16 cellular contexts compared by ENCODE assay signal in genomic region chr2:217936952-217937351, GRCh38.
A peak's percentile ranks its signal among the peaks of the same experiment; 100 is the strongest.
DNase-seq lines count a peak whose midpoint lies in the region; ATAC-seq and TF ChIP-seq lines count a peak whose summit lies in the region.
"Had no signal": no experiment of that assay in that cellular context is flagged by ENCODE, and none has a peak within 500 bp of the region (broad histone marks: within the 10 kb centered on the region; RNA-seq: fewer than 3 reads in every experiment).

No MANE protein-coding gene starts in this region.

- no peaks in the 10 kb centered on the region for H3K27me3 ChIP-seq in AG04450 (ENCODE audit: control insufficient read depth, insufficient read depth, low read length)
- H3K27me3 ChIP-seq in liver (ENCODE audit: control insufficient read depth in 4 of 4, insufficient read depth in 4 of 4, low read length in 3 of 4): no peaks in the 10 kb centered on the region

- CTCF ChIA-PET in AG04450 (lab: Charles Lee): interaction anchor here (1.0 kb wide), 1 partner anchor 29 kb away, joined by 3 read pairs; no protein-coding TSS in a partner anchor
- CTCF ChIA-PET in activated naive CD4-positive, alpha-beta T cell treated with anti-CD3 and anti-CD28 coated beads for 36 hours (lab: Charles Lee): no interaction called here

- H3K9ac ChIP-seq in liver (ENCODE audit: low read depth in 1 of 2, low read length in 2 of 2): peak overlapping the region in 1 of 2 donors; percentile 7

- intact Hi-C loops in activated naive CD4-positive, alpha-beta T cell treated with anti-CD3 and anti-CD28 coated beads for 36 hours (cut with micrococcal nuclease): no loop called here

- TF ChIP-seq CTCF in AG04450 (IDR thresholded peaks at IDR 0.05; ENCODE audit: low read depth, low read length) (no peak), brain (conservative IDR thresholded peaks at IDR 0.05) (no peak), liver (IDR thresholded peaks at IDR 0.05; ENCODE audit: low read depth, low read length, missing input control) (no peak)

- POLR2A ChIA-PET in AG04450 (lab: Yijun Ruan, JAX): interaction anchor here (0.9 kb wide), 1 partner anchor 29 kb away, joined by 6 read pairs; no protein-coding TSS in a partner anchor

- DNase-seq in AG04450 (ENCODE audit: low read depth, low spot score): no peak
- no peak for DNase-seq in activated naive CD4-positive, alpha-beta T cell treated with anti-CD3 and anti-CD28 coated beads for 36 hours
- DNase-seq in activated effector memory CD4-positive, alpha-beta T cell treated with Interleukin-2 at 50 U/mL for 16 hours: no peak
- DNase-seq: activated CD8-positive, alpha-beta memory T cell treated with anti-CD3 and anti-CD28 coated beads, Interleukin-2, amount 50 U/mL, for 4 hours; amniotic stem cell; MV-4-11; NCI-H510A had no signal

- peaks cover 38 to 100% (median 94%) of the 10 kb centered on the region in 4 donors for H3K4me1 ChIP-seq in liver (ENCODE audit: control insufficient read depth in 4 of 4, insufficient read depth in 4 of 4, low read length in 3 of 4)

- H3K4me1 Mint-ChIP-seq in brain: peaks cover 71% of the 10 kb centered on the region
- H3K4me1 Mint-ChIP-seq in activated naive CD4-positive, alpha-beta T cell treated with anti-CD3 and anti-CD28 coated beads for 36 hours (ENCODE audit: low read depth): no peaks in the 10 kb centered on the region

- WGBS in liver: 56% methylated on average over 10 of the region's 10 CpGs

- H3K36me3 Mint-ChIP-seq in brain: no peaks in the 10 kb centered on the region
- H3K36me3 Mint-ChIP-seq in activated naive CD4-positive, alpha-beta T cell treated with anti-CD3 and anti-CD28 coated beads for 36 hours (ENCODE audit: low read depth): no peaks in the 10 kb centered on the region

- peak overlapping the region in 1 of 5 experiments; percentile 13 for H3K4me3 Mint-ChIP-seq in brain
- H3K4me3 Mint-ChIP-seq in activated naive CD4-positive, alpha-beta T cell treated with anti-CD3 and anti-CD28 coated beads for 36 hours: no peak overlapping the region
- H3K4me3 Mint-ChIP-seq: B cell; neural crest cell; stimulated activated naive CD8-positive, alpha-beta T cell treated with anti-CD3 and anti-CD28 coated beads, Interleukin-15, Interleukin-2, amounts not matched to agents 100 ng/mL and 50 ng/mL, for 24 hours had no signal

- peaks cover 0 to 3% (median 0%) of the 10 kb centered on the region in 5 experiments for H3K9me3 Mint-ChIP-seq in brain
- no peaks in the 10 kb centered on the region for H3K9me3 Mint-ChIP-seq in activated naive CD4-positive, alpha-beta T cell treated with anti-CD3 and anti-CD28 coated beads for 36 hours
- H3K9me3 Mint-ChIP-seq: neural crest cell; stimulated activated naive CD8-positive, alpha-beta T cell treated with anti-CD3 and anti-CD28 coated beads, Interleukin-15, Interleukin-2, amounts not matched to agents 100 ng/mL and 50 ng/mL, for 24 hours had no signal

- H3K9me3 ChIP-seq in AG04450 (ENCODE audit: control insufficient read depth, insufficient read depth, low read length) (no peaks in the 10 kb centered on the region), liver (ENCODE audit: control insufficient read depth in 4 of 4, low read length in 3 of 4) (no peaks in the 10 kb centered on the region)

- H3K36me3 ChIP-seq in liver (ENCODE audit: control insufficient read depth in 4 of 4, insufficient read depth in 3 of 4, low read depth in 1 of 4, low read length in 3 of 4): no peaks in the 10 kb centered on the region

- peak overlapping the region; percentile 65 for H3K27ac ChIP-seq in AG04450 (ENCODE audit: low read depth, low read length)
- peak overlapping the region; percentile 95 to 99 for H3K27ac ChIP-seq in liver (ENCODE audit: low read depth in 1 of 2, low read length in 2 of 2)
- peak overlapping the region in 15 of 21 experiments; percentile 11 to 82 (median 56) for H3K27ac ChIP-seq in skin epidermis
- H3K27ac ChIP-seq: HL-60 had no signal

- H3K27me3 Mint-ChIP-seq in brain: no peaks in the 10 kb centered on the region
- H3K27me3 Mint-ChIP-seq in activated naive CD4-positive, alpha-beta T cell treated with anti-CD3 and anti-CD28 coated beads for 36 hours (ENCODE audit: low read depth): peaks cover 13% of the 10 kb centered on the region

- ATAC-seq in GM21576 (IDR thresholded peaks at IDR 0.05; ENCODE audit: unreplicated experiment) (no peak), HG03196 (IDR thresholded peaks at IDR 0.05; ENCODE audit: unreplicated experiment) (no peak)

- H3K4me3 ChIP-seq in AG04450 (ENCODE audit: low read depth, low read length): no peak overlapping the region
- H3K4me3 ChIP-seq in liver (ENCODE audit: low read depth in 1 of 3, low read length in 3 of 3): no peak overlapping the region
- H3K4me3 ChIP-seq in skin epidermis: no peak overlapping the region

- no peak for TF ChIP-seq RAD21 in liver (IDR thresholded peaks at IDR 0.05)

- H3K27ac Mint-ChIP-seq in brain: peak overlapping the region; percentile 22 to 95 (median 82)
- H3K27ac Mint-ChIP-seq in activated naive CD4-positive, alpha-beta T cell treated with anti-CD3 and anti-CD28 coated beads for 36 hours: no peak overlapping the region
- H3K27ac Mint-ChIP-seq: B cell; stimulated activated naive CD8-positive, alpha-beta T cell treated with anti-CD3 and anti-CD28 coated beads, Interleukin-15, Interleukin-2, amounts not matched to agents 100 ng/mL and 50 ng/mL, for 24 hours had no signal

TF ChIP-seq in liver, 16 proteins besides CTCF, POLR2A, EP300 and RAD21:
- TF ChIP-seq JUND (IDR thresholded peaks at IDR 0.05) (no peak), YY1 (IDR thresholded peaks at IDR 0.05) (no peak), NR2F2 (IDR thresholded peaks at IDR 0.05) (no peak), FOXA1 (IDR thresholded peaks at IDR 0.05) (no peak), TAF1 (conservative IDR thresholded peaks at IDR 0.05) (no peak)
- TF ChIP-seq, protein P1, sequence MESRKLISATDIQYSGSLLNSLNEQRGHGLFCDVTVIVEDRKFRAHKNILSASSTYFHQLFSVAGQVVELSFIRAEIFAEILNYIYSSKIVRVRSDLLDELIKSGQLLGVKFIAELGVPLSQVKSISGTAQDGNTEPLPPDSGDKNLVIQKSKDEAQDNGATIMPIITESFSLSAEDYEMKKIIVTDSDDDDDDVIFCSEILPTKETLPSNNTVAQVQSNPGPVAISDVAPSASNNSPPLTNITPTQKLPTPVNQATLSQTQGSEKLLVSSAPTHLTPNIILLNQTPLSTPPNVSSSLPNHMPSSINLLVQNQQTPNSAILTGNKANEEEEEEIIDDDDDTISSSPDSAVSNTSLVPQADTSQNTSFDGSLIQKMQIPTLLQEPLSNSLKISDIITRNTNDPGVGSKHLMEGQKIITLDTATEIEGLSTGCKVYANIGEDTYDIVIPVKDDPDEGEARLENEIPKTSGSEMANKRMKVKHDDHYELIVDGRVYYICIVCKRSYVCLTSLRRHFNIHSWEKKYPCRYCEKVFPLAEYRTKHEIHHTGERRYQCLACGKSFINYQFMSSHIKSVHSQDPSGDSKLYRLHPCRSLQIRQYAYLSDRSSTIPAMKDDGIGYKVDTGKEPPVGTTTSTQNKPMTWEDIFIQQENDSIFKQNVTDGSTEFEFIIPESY (IDR thresholded peaks at IDR 0.05): no peak
- TF ChIP-seq, protein P2, sequence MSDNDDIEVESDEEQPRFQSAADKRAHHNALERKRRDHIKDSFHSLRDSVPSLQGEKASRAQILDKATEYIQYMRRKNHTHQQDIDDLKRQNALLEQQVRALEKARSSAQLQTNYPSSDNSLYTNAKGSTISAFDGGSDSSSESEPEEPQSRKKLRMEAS (IDR thresholded peaks at IDR 0.05): no peak
